ENCODE assay signal across 9 cellular contexts in the genomic region with DNA sequence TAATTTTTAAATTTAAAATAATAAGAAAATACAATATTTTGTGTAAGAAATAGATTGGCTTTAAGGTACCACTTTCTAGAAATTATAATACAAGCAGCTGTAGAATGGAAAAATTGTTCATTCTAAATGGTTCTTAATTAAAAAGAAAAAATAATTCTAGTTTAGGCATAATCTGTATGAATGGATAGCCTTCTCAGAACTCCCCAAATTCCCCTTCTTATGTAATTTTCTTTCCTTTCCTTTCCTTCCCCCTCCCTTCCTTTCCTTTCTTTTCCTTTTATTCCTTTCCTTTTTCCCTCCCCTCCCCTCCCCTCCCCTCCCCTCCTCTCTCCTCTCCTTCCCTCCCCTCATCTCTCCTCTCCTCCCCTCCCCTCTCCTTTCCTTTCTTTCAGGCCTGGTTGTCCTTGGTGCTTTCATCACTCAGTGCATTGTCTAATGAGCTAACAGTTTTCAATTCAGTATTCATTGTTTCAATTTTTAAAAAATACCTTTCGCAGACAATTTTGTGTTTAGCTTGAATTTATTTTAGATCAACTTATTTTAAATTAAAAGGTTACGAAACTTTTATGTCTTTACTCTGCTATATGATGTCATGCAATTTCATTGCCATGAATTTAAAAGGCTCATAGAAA. TPM values are rescaled to one million over a fixed set of nuclear protein-coding genes. Genes with fewer than 3 reads are reported as not detected.
"Had no signal": no experiment of that assay in that cellular context is flagged by ENCODE, and none has a peak within 500 bp of the region (broad histone marks: within the 10 kb centered on the region; RNA-seq: fewer than 3 reads in every experiment).

No MANE protein-coding gene starts in this region.

- H3K27ac Mint-ChIP-seq: GM23338, H9 had no signal

- H2AFZ ChIP-seq: GM23338 had no signal

- H3K4me3 Mint-ChIP-seq: GM23338, H9 had no signal

- H3K4me3 ChIP-seq: GM23338 had no signal

- H3K4me2 ChIP-seq: GM23338 had no signal

- DNase-seq: H9, HCEC 1CT, IMR-90, KBM-7 had no signal

- ATAC-seq: GM23338 had no signal

- H3K27ac ChIP-seq: HL-60 had no signal

- H3K9me3 Mint-ChIP-seq: GM23338 had no signal

- H3K4me1 Mint-ChIP-seq: GM23338, H9 had no signal

- FAIRE-seq: H1, H54 had no signal

RNA-seq across cellular contexts. Expression of a gene that starts 28.8 kb away (rescaled TPM):
- total RNA-seq: H1, HT1080, IMR-90 had no signal
- polyA plus RNA-seq: GM23338 had no signal

RNA-seq across cellular contexts. Expression of a gene that starts 49.0 kb away (rescaled TPM):
- total RNA-seq: GM23338, H1, H9, HT1080, IMR-90 had no signal
- polyA plus RNA-seq: GM23338 had no signal
